1 cellular context compared by ENCODE assay signal in genomic region chr16:24538756-24539294, GRCh38.
A peak's percentile ranks its signal among the peaks of the same experiment; 100 is the strongest.
TF ChIP-seq lines count a peak whose summit lies in the region.

No MANE protein-coding gene starts in this region.

TF ChIP-seq in K562, 482 proteins besides CTCF, POLR2A, EP300 and RAD21 (continued from another document and continues in another):
- TF ChIP-seq ZBTB34 (CRISPR knock-in tag; IDR thresholded peaks at IDR 0.05) = peak; percentile 55; the same call in 1 of the 2 replicates
- TF ChIP-seq NKRF (IDR thresholded peaks at IDR 0.05; ENCODE audit: borderline replicate concordance) = peak; percentile 85
- no peak for TF ChIP-seq RNF2 (IDR thresholded peaks at IDR 0.05)
- peak in 1 of 2 experiments; percentile 9; a peak in 1 of 4 replicates for TF ChIP-seq TRIM24 (IDR thresholded peaks at IDR 0.05)
- TF ChIP-seq BMI1 (IDR thresholded peaks at IDR 0.05; ENCODE audit: low read length) = 0 out of 2 replicates have a peak, but pooled peaks have one; percentile 26
- TF ChIP-seq HDAC1 (IDR thresholded peaks at IDR 0.05) = peak in 1 of 2 experiments; percentile 85; a peak in 2 of 4 replicates
- TF ChIP-seq ZNF232 (CRISPR knock-in tag; IDR thresholded peaks at IDR 0.05) = no peak
- TF ChIP-seq KDM1A (IDR thresholded peaks at IDR 0.05) = peak; percentile 82 to 90
- no peak for TF ChIP-seq PHB2 (IDR thresholded peaks at IDR 0.05; ENCODE audit: low read depth)
- TF ChIP-seq FOS (IDR thresholded peaks at IDR 0.05; ENCODE audit: extremely low read depth, insufficient read length) = no peak
- no peak for TF ChIP-seq ZNF311 (CRISPR knock-in tag; IDR thresholded peaks at IDR 0.05)
- TF ChIP-seq KDM5B (IDR thresholded peaks at IDR 0.05; ENCODE audit: insufficient replicate concordance, low read depth, low read length) = no peak
- TF ChIP-seq ARID1B (IDR thresholded peaks at IDR 0.05) = peak; percentile 69
- TF ChIP-seq NEUROD1 (IDR thresholded peaks at IDR 0.05; ENCODE audit: borderline replicate concordance, low read depth, low read length, partially characterized antibody) = no peak
- no peak for TF ChIP-seq TCF7L2 (IDR thresholded peaks at IDR 0.05; ENCODE audit: low read depth, low read length)
- no peak for TF ChIP-seq STAT6 (CRISPR knock-in tag; IDR thresholded peaks at IDR 0.05)
- TF ChIP-seq ZNF699 (CRISPR knock-in tag; IDR thresholded peaks at IDR 0.05; ENCODE audit: insufficient replicate concordance) = no peak
- TF ChIP-seq NCOA2 (IDR thresholded peaks at IDR 0.05; ENCODE audit: partially characterized antibody in 2 of 2) = no peak
- TF ChIP-seq PATZ1 (CRISPR knock-in tag; IDR thresholded peaks at IDR 0.05; ENCODE audit: borderline replicate concordance) = no peak
- TF ChIP-seq NR2F6 (CRISPR knock-in tag; IDR thresholded peaks at IDR 0.05) = no peak
- TF ChIP-seq FOXA1 (IDR thresholded peaks at IDR 0.05; ENCODE audit: borderline replicate concordance) = no peak
- no peak for TF ChIP-seq POU5F1 (IDR thresholded peaks at IDR 0.05; ENCODE audit: borderline replicate concordance, low read depth, low read length, partially characterized antibody)
- TF ChIP-seq CREB3L1 (IDR thresholded peaks at IDR 0.05; ENCODE audit: borderline replicate concordance, low read depth) = no peak
- TF ChIP-seq GTF2E2 (tag; IDR thresholded peaks at IDR 0.05) = 0 out of 2 replicates have a peak, but pooled peaks have one; percentile 12
- TF ChIP-seq MAFF (IDR thresholded peaks at IDR 0.05; ENCODE audit: low read length) = no peak
- no peak for TF ChIP-seq NCOA4 (IDR thresholded peaks at IDR 0.05; ENCODE audit: partially characterized antibody)
- no peak for TF ChIP-seq HDAC6 (IDR thresholded peaks at IDR 0.05; ENCODE audit: low read depth, low read length)
- no peak for TF ChIP-seq GTF2A2 (tag; IDR thresholded peaks at IDR 0.05)
- TF ChIP-seq TFAP4 (CRISPR knock-in tag; IDR thresholded peaks at IDR 0.05; ENCODE audit: borderline replicate concordance) = no peak
- TF ChIP-seq POLR2AphosphoS5 (IDR thresholded peaks at IDR 0.05; ENCODE audit: control insufficient read depth, insufficient read depth, low read depth, low read length) = peak; percentile 17; the same call in 1 of the 2 replicates
- no peak for TF ChIP-seq U2AF1 (optimal IDR thresholded peaks at IDR 0.05; ENCODE audit: low read depth, low read length)
- TF ChIP-seq DNMT1 (IDR thresholded peaks at IDR 0.05) = no peak
- TF ChIP-seq PHB (CRISPR knock-in tag; IDR thresholded peaks at IDR 0.05) = no peak
- peak in 1 of 2 experiments; percentile 87; a peak in 2 of 4 replicates for TF ChIP-seq SIN3A (IDR thresholded peaks at IDR 0.05; ENCODE audit: borderline replicate concordance in 2 of 2, control insufficient read depth in 1 of 2, low read depth in 2 of 2, low read length in 2 of 2)
- TF ChIP-seq MYBL2 (IDR thresholded peaks at IDR 0.05; ENCODE audit: low read depth) = no peak
- no peak for TF ChIP-seq MYBL2 (CRISPR knock-in tag; IDR thresholded peaks at IDR 0.05; ENCODE audit: borderline replicate concordance)
- peak; percentile 74 for TF ChIP-seq RBM25 (IDR thresholded peaks at IDR 0.05; ENCODE audit: low read depth, low read length, severe bottlenecking)
- TF ChIP-seq CREB1 (IDR thresholded peaks at IDR 0.05) = no peak
- no peak for TF ChIP-seq CREB1 (CRISPR knock-in tag; IDR thresholded peaks at IDR 0.05)
- no peak for TF ChIP-seq ADNP (tag; IDR thresholded peaks at IDR 0.05)
- no peak for TF ChIP-seq ZNF263 (CRISPR knock-in tag; IDR thresholded peaks at IDR 0.05; ENCODE audit: borderline replicate concordance)
- no peak for TF ChIP-seq YBX1 (IDR thresholded peaks at IDR 0.05)
- TF ChIP-seq ZNF280B (CRISPR knock-in tag; IDR thresholded peaks at IDR 0.05) = no peak
- no peak for TF ChIP-seq JUN (IDR thresholded peaks at IDR 0.05; ENCODE audit: borderline replicate concordance, low read depth, low read length)
- no peak for TF ChIP-seq JUN (CRISPR knock-in tag; IDR thresholded peaks at IDR 0.05; ENCODE audit: borderline replicate concordance)
- peak; percentile 42 for TF ChIP-seq SMARCA4 (IDR thresholded peaks at IDR 0.05)
- TF ChIP-seq ETV1 (tag; conservative IDR thresholded peaks at IDR 0.05; ENCODE audit: low read depth) = no peak
- peak; percentile 85 for TF ChIP-seq ZKSCAN1 (IDR thresholded peaks at IDR 0.05; ENCODE audit: low read depth, low read length)
- no peak for TF ChIP-seq RFX5 (IDR thresholded peaks at IDR 0.05; ENCODE audit: low read depth, low read length)
- no peak for TF ChIP-seq TAF1 (IDR thresholded peaks at IDR 0.05; ENCODE audit: control insufficient read depth, extremely low read depth, insufficient read depth, low read length, severe bottlenecking)
- TF ChIP-seq CHD2 (IDR thresholded peaks at IDR 0.05; ENCODE audit: low read depth, low read length) = peak; percentile 26; the same call in 1 of the 2 replicates
- TF ChIP-seq GTF2F1 (IDR thresholded peaks at IDR 0.05; ENCODE audit: low read depth, low read length) = no peak
- TF ChIP-seq SRSF3 (IDR thresholded peaks at IDR 0.05; ENCODE audit: insufficient read depth, low read length) = no peak
- TF ChIP-seq CEBPB (tag; IDR thresholded peaks at IDR 0.05) = no peak
- TF ChIP-seq ZSCAN29 (IDR thresholded peaks at IDR 0.05) = no peak
- TF ChIP-seq COPS2 (conservative IDR thresholded peaks at IDR 0.05) = no peak
- TF ChIP-seq GATA2 (CRISPR knock-in tag; IDR thresholded peaks at IDR 0.05) = peak; percentile 47; the same call in 1 of the 2 replicates
- TF ChIP-seq ZNF707 (CRISPR knock-in tag; conservative IDR thresholded peaks at IDR 0.05) = no peak
- no peak for TF ChIP-seq POLR2B (IDR thresholded peaks at IDR 0.05; ENCODE audit: low read depth, partially characterized antibody)
- TF ChIP-seq POLR2H (tag; IDR thresholded peaks at IDR 0.05; ENCODE audit: low read depth) = no peak
- TF ChIP-seq SETDB1 (IDR thresholded peaks at IDR 0.05; ENCODE audit: low read length) = no peak
- TF ChIP-seq ARID3A (IDR thresholded peaks at IDR 0.05; ENCODE audit: borderline replicate concordance, low read depth, low read length) = no peak
- 0 out of 2 replicates have a peak, but pooled peaks have one; percentile 18 for TF ChIP-seq PHF21A (IDR thresholded peaks at IDR 0.05; ENCODE audit: borderline replicate concordance, low read depth)
